ENCODE assay signal across 1 cellular context in the genomic region with DNA sequence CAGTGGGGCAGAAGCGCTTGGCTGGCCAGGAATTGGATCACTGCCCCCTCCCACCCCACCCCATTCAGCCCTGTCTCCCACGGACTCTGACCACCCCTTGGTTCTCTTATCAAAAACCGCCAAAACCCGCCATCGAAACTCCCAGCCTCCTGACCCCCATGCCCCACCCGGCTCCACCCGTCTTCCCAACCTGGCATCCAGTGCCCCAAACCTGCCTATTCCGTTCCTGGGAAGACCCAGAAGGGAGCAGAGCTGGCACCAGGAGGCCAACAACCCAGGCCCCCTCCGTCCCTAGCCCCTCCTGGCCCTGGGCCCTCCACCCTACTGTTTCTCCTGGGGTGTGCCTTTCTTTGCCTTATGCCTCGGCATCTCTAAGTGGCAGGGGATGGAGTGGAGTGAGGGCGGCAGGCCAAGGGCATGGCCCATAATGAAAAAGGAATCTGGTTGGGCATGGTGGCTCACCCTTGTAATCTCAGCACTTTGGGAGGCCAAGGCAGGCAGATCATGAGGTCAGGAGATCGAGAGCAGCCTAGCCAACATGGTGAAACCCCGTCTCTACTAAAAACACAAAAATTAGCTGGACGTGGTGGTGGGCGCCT.
TF ChIP-seq lines count a peak whose summit lies in the region.

No MANE protein-coding gene starts in this region.

TF ChIP-seq in K562, 482 proteins besides CTCF, POLR2A, EP300 and RAD21 (continues in another document):
- TF ChIP-seq MAFG (tag; conservative IDR thresholded peaks at IDR 0.05) (no peak), ASH1L (IDR thresholded peaks at IDR 0.05; ENCODE audit: borderline replicate concordance, low read depth, partially characterized antibody) (no peak), ZNF263 (CRISPR knock-in tag; IDR thresholded peaks at IDR 0.05; ENCODE audit: borderline replicate concordance) (no peak), RAD51 (IDR thresholded peaks at IDR 0.05; ENCODE audit: borderline replicate concordance, low read depth) (no peak), JUN (IDR thresholded peaks at IDR 0.05; ENCODE audit: borderline replicate concordance, low read depth, low read length) (no peak), JUN (CRISPR knock-in tag; IDR thresholded peaks at IDR 0.05; ENCODE audit: borderline replicate concordance) (no peak), ZNF586 (CRISPR knock-in tag; conservative IDR thresholded peaks at IDR 0.05) (no peak), SMARCA5 (IDR thresholded peaks at IDR 0.05) (no peak), FOXK1 (CRISPR knock-in tag; IDR thresholded peaks at IDR 0.05; ENCODE audit: borderline replicate concordance) (no peak), U2AF1 (optimal IDR thresholded peaks at IDR 0.05; ENCODE audit: low read depth, low read length) (no peak), BCLAF1 (IDR thresholded peaks at IDR 0.05; ENCODE audit: borderline replicate concordance in 1 of 2, control insufficient read depth in 1 of 2, low read depth in 2 of 2, low read length in 1 of 2) (no peak), PHF20 (IDR thresholded peaks at IDR 0.05; ENCODE audit: partially characterized antibody) (no peak), TOE1 (IDR thresholded peaks at IDR 0.05; ENCODE audit: borderline replicate concordance) (no peak), TOE1 (CRISPR knock-in tag; IDR thresholded peaks at IDR 0.05; ENCODE audit: borderline replicate concordance, low read depth) (peak; percentile 79; the same call in 1 of the 2 replicates), NKRF (IDR thresholded peaks at IDR 0.05; ENCODE audit: borderline replicate concordance) (0 out of 2 replicates have a peak, but pooled peaks have one; percentile 27), ARID3B (CRISPR knock-in tag; IDR thresholded peaks at IDR 0.05; ENCODE audit: borderline replicate concordance) (0 out of 2 replicates have a peak, but pooled peaks have one; percentile 22), HDAC1 (IDR thresholded peaks at IDR 0.05) (0 out of 4 replicates have a peak, but pooled peaks of 1 of the 2 experiments have one; percentile 11), CEBPB (tag; IDR thresholded peaks at IDR 0.05) (no peak), ZNF165 (CRISPR knock-in tag; IDR thresholded peaks at IDR 0.05; ENCODE audit: borderline replicate concordance) (no peak), HDAC6 (IDR thresholded peaks at IDR 0.05; ENCODE audit: low read depth, low read length) (no peak), FOXO4 (CRISPR knock-in tag; IDR thresholded peaks at IDR 0.05) (peak; percentile 26; the same call in 1 of the 2 replicates), FOXJ3 (CRISPR knock-in tag; IDR thresholded peaks at IDR 0.05) (no peak), ETS2 (tag; IDR thresholded peaks at IDR 0.05; ENCODE audit: borderline replicate concordance, poor library complexity, severe bottlenecking) (no peak), FOS (IDR thresholded peaks at IDR 0.05; ENCODE audit: extremely low read depth, insufficient read length) (no peak), TCF3 (CRISPR knock-in tag; IDR thresholded peaks at IDR 0.05) (no peak), ZFP1 (CRISPR knock-in tag; IDR thresholded peaks at IDR 0.05) (no peak), PTTG1 (tag; IDR thresholded peaks at IDR 0.05; ENCODE audit: low read depth) (no peak), CREB3L1 (IDR thresholded peaks at IDR 0.05; ENCODE audit: borderline replicate concordance, low read depth) (no peak), RHOXF2B (CRISPR knock-in tag; conservative IDR thresholded peaks at IDR 0.05) (no peak), HDAC3 (IDR thresholded peaks at IDR 0.05; ENCODE audit: borderline replicate concordance, partially characterized antibody) (no peak), KLF10 (CRISPR knock-in tag; IDR thresholded peaks at IDR 0.05) (no peak)
- TF ChIP-seq, protein P1, sequence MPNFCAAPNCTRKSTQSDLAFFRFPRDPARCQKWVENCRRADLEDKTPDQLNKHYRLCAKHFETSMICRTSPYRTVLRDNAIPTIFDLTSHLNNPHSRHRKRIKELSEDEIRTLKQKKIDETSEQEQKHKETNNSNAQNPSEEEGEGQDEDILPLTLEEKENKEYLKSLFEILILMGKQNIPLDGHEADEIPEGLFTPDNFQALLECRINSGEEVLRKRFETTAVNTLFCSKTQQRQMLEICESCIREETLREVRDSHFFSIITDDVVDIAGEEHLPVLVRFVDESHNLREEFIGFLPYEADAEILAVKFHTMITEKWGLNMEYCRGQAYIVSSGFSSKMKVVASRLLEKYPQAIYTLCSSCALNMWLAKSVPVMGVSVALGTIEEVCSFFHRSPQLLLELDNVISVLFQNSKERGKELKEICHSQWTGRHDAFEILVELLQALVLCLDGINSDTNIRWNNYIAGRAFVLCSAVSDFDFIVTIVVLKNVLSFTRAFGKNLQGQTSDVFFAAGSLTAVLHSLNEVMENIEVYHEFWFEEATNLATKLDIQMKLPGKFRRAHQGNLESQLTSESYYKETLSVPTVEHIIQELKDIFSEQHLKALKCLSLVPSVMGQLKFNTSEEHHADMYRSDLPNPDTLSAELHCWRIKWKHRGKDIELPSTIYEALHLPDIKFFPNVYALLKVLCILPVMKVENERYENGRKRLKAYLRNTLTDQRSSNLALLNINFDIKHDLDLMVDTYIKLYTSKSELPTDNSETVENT (CRISPR knock-in tag; IDR thresholded peaks at IDR 0.05): no peak
- TF ChIP-seq, protein P2, sequence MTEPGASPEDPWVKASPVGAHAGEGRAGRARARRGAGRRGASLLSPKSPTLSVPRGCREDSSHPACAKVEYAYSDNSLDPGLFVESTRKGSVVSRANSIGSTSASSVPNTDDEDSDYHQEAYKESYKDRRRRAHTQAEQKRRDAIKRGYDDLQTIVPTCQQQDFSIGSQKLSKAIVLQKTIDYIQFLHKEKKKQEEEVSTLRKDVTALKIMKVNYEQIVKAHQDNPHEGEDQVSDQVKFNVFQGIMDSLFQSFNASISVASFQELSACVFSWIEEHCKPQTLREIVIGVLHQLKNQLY (CRISPR knock-in tag; conservative IDR thresholded peaks at IDR 0.05): no peak
- TF ChIP-seq, protein P3, sequence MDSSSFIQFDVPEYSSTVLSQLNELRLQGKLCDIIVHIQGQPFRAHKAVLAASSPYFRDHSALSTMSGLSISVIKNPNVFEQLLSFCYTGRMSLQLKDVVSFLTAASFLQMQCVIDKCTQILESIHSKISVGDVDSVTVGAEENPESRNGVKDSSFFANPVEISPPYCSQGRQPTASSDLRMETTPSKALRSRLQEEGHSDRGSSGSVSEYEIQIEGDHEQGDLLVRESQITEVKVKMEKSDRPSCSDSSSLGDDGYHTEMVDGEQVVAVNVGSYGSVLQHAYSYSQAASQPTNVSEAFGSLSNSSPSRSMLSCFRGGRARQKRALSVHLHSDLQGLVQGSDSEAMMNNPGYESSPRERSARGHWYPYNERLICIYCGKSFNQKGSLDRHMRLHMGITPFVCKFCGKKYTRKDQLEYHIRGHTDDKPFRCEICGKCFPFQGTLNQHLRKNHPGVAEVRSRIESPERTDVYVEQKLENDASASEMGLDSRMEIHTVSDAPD (CRISPR knock-in tag; IDR thresholded peaks at IDR 0.05): no peak
- TF ChIP-seq, protein P4, sequence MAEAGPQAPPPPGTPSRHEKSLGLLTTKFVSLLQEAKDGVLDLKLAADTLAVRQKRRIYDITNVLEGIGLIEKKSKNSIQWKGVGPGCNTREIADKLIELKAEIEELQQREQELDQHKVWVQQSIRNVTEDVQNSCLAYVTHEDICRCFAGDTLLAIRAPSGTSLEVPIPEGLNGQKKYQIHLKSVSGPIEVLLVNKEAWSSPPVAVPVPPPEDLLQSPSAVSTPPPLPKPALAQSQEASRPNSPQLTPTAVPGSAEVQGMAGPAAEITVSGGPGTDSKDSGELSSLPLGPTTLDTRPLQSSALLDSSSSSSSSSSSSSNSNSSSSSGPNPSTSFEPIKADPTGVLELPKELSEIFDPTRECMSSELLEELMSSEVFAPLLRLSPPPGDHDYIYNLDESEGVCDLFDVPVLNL (CRISPR knock-in tag; IDR thresholded peaks at IDR 0.05; ENCODE audit: low read depth): peak; percentile 36; the same call in 1 of the 2 replicates
- TF ChIP-seq, protein P5, sequence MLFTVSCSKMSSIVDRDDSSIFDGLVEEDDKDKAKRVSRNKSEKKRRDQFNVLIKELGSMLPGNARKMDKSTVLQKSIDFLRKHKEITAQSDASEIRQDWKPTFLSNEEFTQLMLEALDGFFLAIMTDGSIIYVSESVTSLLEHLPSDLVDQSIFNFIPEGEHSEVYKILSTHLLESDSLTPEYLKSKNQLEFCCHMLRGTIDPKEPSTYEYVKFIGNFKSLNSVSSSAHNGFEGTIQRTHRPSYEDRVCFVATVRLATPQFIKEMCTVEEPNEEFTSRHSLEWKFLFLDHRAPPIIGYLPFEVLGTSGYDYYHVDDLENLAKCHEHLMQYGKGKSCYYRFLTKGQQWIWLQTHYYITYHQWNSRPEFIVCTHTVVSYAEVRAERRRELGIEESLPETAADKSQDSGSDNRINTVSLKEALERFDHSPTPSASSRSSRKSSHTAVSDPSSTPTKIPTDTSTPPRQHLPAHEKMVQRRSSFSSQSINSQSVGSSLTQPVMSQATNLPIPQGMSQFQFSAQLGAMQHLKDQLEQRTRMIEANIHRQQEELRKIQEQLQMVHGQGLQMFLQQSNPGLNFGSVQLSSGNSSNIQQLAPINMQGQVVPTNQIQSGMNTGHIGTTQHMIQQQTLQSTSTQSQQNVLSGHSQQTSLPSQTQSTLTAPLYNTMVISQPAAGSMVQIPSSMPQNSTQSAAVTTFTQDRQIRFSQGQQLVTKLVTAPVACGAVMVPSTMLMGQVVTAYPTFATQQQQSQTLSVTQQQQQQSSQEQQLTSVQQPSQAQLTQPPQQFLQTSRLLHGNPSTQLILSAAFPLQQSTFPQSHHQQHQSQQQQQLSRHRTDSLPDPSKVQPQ (CRISPR knock-in tag; IDR thresholded peaks at IDR 0.05; ENCODE audit: borderline replicate concordance): no peak
